In genomic region chr7:133273221-133273620, GRCh38 we compare ENCODE assay signal across 1 cellular context.
TF ChIP-seq lines count a peak whose summit lies in the region.

No MANE protein-coding gene starts in this region.

TF ChIP-seq in GM23338, 12 proteins besides CTCF, POLR2A, EP300 and RAD21 (continued from another document):
- TF ChIP-seq, protein P1, sequence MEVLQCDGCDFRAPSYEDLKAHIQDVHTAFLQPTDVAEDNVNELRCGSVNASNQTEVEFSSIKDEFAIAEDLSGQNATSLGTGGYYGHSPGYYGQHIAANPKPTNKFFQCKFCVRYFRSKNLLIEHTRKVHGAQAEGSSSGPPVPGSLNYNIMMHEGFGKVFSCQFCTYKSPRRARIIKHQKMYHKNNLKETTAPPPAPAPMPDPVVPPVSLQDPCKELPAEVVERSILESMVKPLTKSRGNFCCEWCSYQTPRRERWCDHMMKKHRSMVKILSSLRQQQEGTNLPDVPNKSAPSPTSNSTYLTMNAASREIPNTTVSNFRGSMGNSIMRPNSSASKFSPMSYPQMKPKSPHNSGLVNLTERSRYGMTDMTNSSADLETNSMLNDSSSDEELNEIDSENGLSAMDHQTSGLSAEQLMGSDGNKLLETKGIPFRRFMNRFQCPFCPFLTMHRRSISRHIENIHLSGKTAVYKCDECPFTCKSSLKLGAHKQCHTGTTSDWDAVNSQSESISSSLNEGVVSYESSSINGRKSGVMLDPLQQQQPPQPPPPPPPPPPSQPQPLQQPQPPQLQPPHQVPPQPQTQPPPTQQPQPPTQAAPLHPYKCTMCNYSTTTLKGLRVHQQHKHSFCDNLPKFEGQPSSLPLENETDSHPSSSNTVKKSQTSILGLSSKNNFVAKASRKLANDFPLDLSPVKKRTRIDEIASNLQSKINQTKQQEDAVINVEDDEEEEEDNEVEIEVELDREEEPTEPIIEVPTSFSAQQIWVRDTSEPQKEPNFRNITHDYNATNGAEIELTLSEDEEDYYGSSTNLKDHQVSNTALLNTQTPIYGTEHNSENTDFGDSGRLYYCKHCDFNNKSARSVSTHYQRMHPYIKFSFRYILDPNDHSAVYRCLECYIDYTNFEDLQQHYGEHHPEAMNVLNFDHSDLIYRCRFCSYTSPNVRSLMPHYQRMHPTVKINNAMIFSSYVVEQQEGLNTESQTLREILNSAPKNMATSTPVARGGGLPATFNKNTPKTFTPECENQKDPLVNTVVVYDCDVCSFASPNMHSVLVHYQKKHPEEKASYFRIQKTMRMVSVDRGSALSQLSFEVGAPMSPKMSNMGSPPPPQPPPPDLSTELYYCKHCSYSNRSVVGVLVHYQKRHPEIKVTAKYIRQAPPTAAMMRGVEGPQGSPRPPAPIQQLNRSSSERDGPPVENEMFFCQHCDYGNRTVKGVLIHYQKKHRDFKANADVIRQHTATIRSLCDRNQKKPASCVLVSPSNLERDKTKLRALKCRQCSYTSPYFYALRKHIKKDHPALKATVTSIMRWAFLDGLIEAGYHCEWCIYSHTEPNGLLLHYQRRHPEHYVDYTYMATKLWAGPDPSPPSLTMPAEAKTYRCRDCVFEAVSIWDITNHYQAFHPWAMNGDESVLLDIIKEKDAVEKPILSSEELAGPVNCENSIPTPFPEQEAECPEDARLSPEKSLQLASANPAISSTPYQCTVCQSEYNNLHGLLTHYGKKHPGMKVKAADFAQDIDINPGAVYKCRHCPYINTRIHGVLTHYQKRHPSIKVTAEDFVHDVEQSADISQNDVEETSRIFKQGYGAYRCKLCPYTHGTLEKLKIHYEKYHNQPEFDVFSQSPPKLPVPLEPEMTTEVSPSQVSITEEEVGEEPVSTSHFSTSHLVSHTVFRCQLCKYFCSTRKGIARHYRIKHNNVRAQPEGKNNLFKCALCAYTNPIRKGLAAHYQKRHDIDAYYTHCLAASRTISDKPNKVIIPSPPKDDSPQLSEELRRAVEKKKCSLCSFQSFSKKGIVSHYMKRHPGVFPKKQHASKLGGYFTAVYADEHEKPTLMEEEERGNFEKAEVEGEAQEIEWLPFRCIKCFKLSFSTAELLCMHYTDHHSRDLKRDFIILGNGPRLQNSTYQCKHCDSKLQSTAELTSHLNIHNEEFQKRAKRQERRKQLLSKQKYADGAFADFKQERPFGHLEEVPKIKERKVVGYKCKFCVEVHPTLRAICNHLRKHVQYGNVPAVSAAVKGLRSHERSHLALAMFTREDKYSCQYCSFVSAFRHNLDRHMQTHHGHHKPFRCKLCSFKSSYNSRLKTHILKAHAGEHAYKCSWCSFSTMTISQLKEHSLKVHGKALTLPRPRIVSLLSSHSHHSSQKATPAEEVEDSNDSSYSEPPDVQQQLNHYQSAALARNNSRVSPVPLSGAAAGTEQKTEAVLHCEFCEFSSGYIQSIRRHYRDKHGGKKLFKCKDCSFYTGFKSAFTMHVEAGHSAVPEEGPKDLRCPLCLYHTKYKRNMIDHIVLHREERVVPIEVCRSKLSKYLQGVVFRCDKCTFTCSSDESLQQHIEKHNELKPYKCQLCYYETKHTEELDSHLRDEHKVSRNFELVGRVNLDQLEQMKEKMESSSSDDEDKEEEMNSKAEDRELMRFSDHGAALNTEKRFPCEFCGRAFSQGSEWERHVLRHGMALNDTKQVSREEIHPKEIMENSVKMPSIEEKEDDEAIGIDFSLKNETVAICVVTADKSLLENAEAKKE (CRISPR knock-in tag; IDR thresholded peaks at IDR 0.05), result no peak
- TF ChIP-seq ZNF331 (CRISPR knock-in tag; IDR thresholded peaks at IDR 0.05; ENCODE audit: low read depth), result no peak
- TF ChIP-seq, protein P2, sequence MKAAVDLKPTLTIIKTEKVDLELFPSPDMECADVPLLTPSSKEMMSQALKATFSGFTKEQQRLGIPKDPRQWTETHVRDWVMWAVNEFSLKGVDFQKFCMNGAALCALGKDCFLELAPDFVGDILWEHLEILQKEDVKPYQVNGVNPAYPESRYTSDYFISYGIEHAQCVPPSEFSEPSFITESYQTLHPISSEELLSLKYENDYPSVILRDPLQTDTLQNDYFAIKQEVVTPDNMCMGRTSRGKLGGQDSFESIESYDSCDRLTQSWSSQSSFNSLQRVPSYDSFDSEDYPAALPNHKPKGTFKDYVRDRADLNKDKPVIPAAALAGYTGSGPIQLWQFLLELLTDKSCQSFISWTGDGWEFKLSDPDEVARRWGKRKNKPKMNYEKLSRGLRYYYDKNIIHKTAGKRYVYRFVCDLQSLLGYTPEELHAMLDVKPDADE (IDR thresholded peaks at IDR 0.05), result no peak
- no peak for TF ChIP-seq ZNF114 (CRISPR knock-in tag; IDR thresholded peaks at IDR 0.05)
- no peak for TF ChIP-seq CREB1 (CRISPR knock-in tag; IDR thresholded peaks at IDR 0.05; ENCODE audit: low read depth)
- TF ChIP-seq NANOG (IDR thresholded peaks at IDR 0.05; ENCODE audit: borderline replicate concordance), result no peak
- no peak for TF ChIP-seq JUNB (IDR thresholded peaks at IDR 0.05; ENCODE audit: unreplicated experiment)
- no peak for TF ChIP-seq POLR2AphosphoS5 (IDR thresholded peaks at IDR 0.05; ENCODE audit: low read depth)
- no peak for TF ChIP-seq EZH2 (IDR thresholded peaks at IDR 0.05; ENCODE audit: low read depth, unreplicated experiment)
